In genomic region chr14:69152944-69153847, GRCh38 we compare ENCODE assay signal across 1 cellular context.
A peak's percentile ranks its signal among the peaks of the same experiment; 100 is the strongest.
TF ChIP-seq lines count a peak whose summit lies in the region.

DCAF5 (minus strand) TSS chr14:69153119; CDS start chr14:69152978, 141 bp downstream.

TF ChIP-seq in K562, 482 proteins besides CTCF, POLR2A, EP300 and RAD21 (continued from another document and continues in another):
- TF ChIP-seq E2F8 (IDR thresholded peaks at IDR 0.05; ENCODE audit: low read depth, partially characterized antibody) (no peak), THAP12 (CRISPR knock-in tag; IDR thresholded peaks at IDR 0.05) (no peak), RNF219 (CRISPR knock-in tag; IDR thresholded peaks at IDR 0.05) (no peak), TAF9B (IDR thresholded peaks at IDR 0.05; ENCODE audit: partially characterized antibody) (peak; percentile 67), FOXJ3 (CRISPR knock-in tag; IDR thresholded peaks at IDR 0.05) (no peak), TFAM (CRISPR knock-in tag; conservative IDR thresholded peaks at IDR 0.05) (no peak), SAP30 (IDR thresholded peaks at IDR 0.05; ENCODE audit: borderline replicate concordance, insufficient read depth, low read depth, low read length, poor library complexity, severe bottlenecking) (peak; percentile 75), E2F6 (IDR thresholded peaks at IDR 0.05; ENCODE audit: borderline replicate concordance in 1 of 2, extremely low read depth in 1 of 2, insufficient read depth in 1 of 2, insufficient read length in 1 of 2, low read depth in 1 of 2, low read length in 1 of 2, poor library complexity in 1 of 2, severe bottlenecking in 1 of 2) (peak in 1 of 2 experiments; percentile 20), ZNF12 (CRISPR knock-in tag; IDR thresholded peaks at IDR 0.05) (no peak), DPF2 (IDR thresholded peaks at IDR 0.05) (no peak), NFATC3 (IDR thresholded peaks at IDR 0.05) (no peak), ATF2 (CRISPR knock-in tag; IDR thresholded peaks at IDR 0.05) (no peak), HBP1 (CRISPR knock-in tag; IDR thresholded peaks at IDR 0.05) (no peak), MGA (IDR thresholded peaks at IDR 0.05) (no peak), POLR2AphosphoS5 (IDR thresholded peaks at IDR 0.05; ENCODE audit: control insufficient read depth, insufficient read depth, low read depth, low read length) (no peak), HMBOX1 (IDR thresholded peaks at IDR 0.05) (no peak), BHLHE40 (IDR thresholded peaks at IDR 0.05; ENCODE audit: low read length) (peak; percentile 66), MLX (CRISPR knock-in tag; conservative IDR thresholded peaks at IDR 0.05) (no peak), THRA (IDR thresholded peaks at IDR 0.05) (no peak), ZNF740 (CRISPR knock-in tag; IDR thresholded peaks at IDR 0.05) (peak; percentile 85), ZNF740 (tag; IDR thresholded peaks at IDR 0.05) (peak in 1 of 2 experiments; percentile 90; a peak in 2 of 4 replicates)
